ENCODE assay signal across 25 cellular contexts in genomic region chr11:133518702-133519264, GRCh38. TPM values are rescaled to one million over a fixed set of nuclear protein-coding genes. Genes with fewer than 3 reads are reported as not detected.
A peak's percentile ranks its signal among the peaks of the same experiment; 100 is the strongest.
DNase-seq lines count a peak whose midpoint lies in the region; ATAC-seq, FAIRE-seq and TF ChIP-seq lines count a peak whose summit lies in the region.
"Had no signal": no experiment of that assay in that cellular context is flagged by ENCODE, and none has a peak within 500 bp of the region (broad histone marks: within the 10 kb centered on the region; RNA-seq: fewer than 3 reads in every experiment).

No MANE protein-coding gene starts in this region.

- no peaks in the 10 kb centered on the region for H3K27me3 ChIP-seq in H1 (replicated peaks in 1 of 4; ENCODE audit: control insufficient read depth in 3 of 4, extremely low read depth in 1 of 4, insufficient read depth in 3 of 4, low read length in 3 of 4)
- H3K27me3 ChIP-seq in naive thymus-derived CD4-positive, alpha-beta T cell (ENCODE audit: control insufficient read depth in 2 of 2, insufficient read depth in 2 of 2, low read length in 2 of 2) = no peaks in the 10 kb centered on the region
- H3K27me3 ChIP-seq: BLaER1 treated with 17β-estradiol and CSF1 and Interleukin-3, amounts not matched to agents 10 nM and 100 nM had no signal

- no peaks in the 10 kb centered on the region for H3K79me2 ChIP-seq in H1 (ENCODE audit: control insufficient read depth in 1 of 2, insufficient read depth in 2 of 2, low read length in 2 of 2)

- H3K4me3 Mint-ChIP-seq in naive thymus-derived CD4-positive, alpha-beta T cell = no peak overlapping the region
- H3K4me3 Mint-ChIP-seq: CD14-positive monocyte; CD4-positive, alpha-beta T cell; CD8-positive, alpha-beta memory T cell had no signal

- H3K23me2 ChIP-seq in H1 (ENCODE audit: low read depth, low read length) = peaks cover 4% of the 10 kb centered on the region; the same call in 1 of the 2 replicates

- no peak for TF ChIP-seq POLR2A in H1 (IDR thresholded peaks at IDR 0.05; ENCODE audit: control extremely low read depth in 1 of 2, low read depth in 2 of 2, low read length in 2 of 2)

- no peak overlapping the region for H3K23ac ChIP-seq in H1 (ENCODE audit: insufficient read length)

- H2BK5ac ChIP-seq in H1 (ENCODE audit: low read depth, low read length) = no peak overlapping the region; the same call in 1 of the 2 replicates

- CTCF ChIA-PET in H1 (lab: Charles Lee; ENCODE audit: partially characterized antibody) = interaction anchor here (1.1 to 1.4 kb wide), 2 partner anchors 57 to 440 kb away, joined by 3 read pairs; no protein-coding TSS in a partner anchor
- CTCF ChIA-PET in naive thymus-derived CD4-positive, alpha-beta T cell (lab: Charles Lee) = no interaction called here

- H3K4ac ChIP-seq in H1 (replicated peaks; ENCODE audit: insufficient read length, low read depth, low read length) = no peak overlapping the region

- H3K27me3 Mint-ChIP-seq in naive thymus-derived CD4-positive, alpha-beta T cell = no peaks in the 10 kb centered on the region
- H3K27me3 Mint-ChIP-seq: CD4-positive, alpha-beta T cell had no signal

- no peak overlapping the region for H3K4me3 ChIP-seq in H1 (ENCODE audit: extremely low read depth in 1 of 4, insufficient read depth in 2 of 4, low read depth in 3 of 4, low read length in 4 of 4)
- no peak overlapping the region for H3K4me3 ChIP-seq in naive thymus-derived CD4-positive, alpha-beta T cell (ENCODE audit: low read length)
- H3K4me3 ChIP-seq: A549; BLaER1 treated with 17β-estradiol and CSF1 and Interleukin-3, amounts not matched to agents 10 nM and 100 nM had no signal

- no peak for TF ChIP-seq EP300 in H1 (IDR thresholded peaks at IDR 0.05; ENCODE audit: borderline replicate concordance in 1 of 2, low read depth in 2 of 2, low read length in 2 of 2)

- H2AK5ac ChIP-seq in H1 (ENCODE audit: low read depth, low read length) = no peak overlapping the region

- no peak overlapping the region for H2AFZ ChIP-seq in H1 (ENCODE audit: low read length)

- WGBS in H1 (ENCODE audit: extremely low coverage in 1 of 2, insufficient coverage in 1 of 2, insufficient read length in 1 of 2, insufficient replicate concordance in 2 of 2, low coverage in 1 of 2, low lambda C conversion rate in 2 of 2, missing lambda C conversion rate in 1 of 2), 2 experiments = 94% methylated on average over 7 of the region's 7 CpGs; no CpG with 5 or more reads in 1 of the 2 experiments

- H2BK15ac ChIP-seq in H1 (ENCODE audit: low read length) = 0 out of 2 replicates have a peak overlapping the region, but pooled peaks have one; percentile 16

- H3K56ac ChIP-seq in H1 (replicated peaks; ENCODE audit: insufficient read length, low read depth, low read length) = no peak overlapping the region

- H2BK120ac ChIP-seq in H1 (replicated peaks; ENCODE audit: low read depth, low read length) = no peak overlapping the region

- peaks cover 0 to 2% (median 0%) of the 10 kb centered on the region in 7 donors for H3K4me1 Mint-ChIP-seq in naive thymus-derived CD4-positive, alpha-beta T cell
- H3K4me1 Mint-ChIP-seq: CD14-positive monocyte; CD8-positive, alpha-beta memory T cell had no signal

- no peaks in the 10 kb centered on the region for H3K9me3 ChIP-seq in H1 (ENCODE audit: insufficient read depth in 2 of 2, low read depth in 1 of 2, low read length in 1 of 2)
- no peaks in the 10 kb centered on the region for H3K9me3 ChIP-seq in naive thymus-derived CD4-positive, alpha-beta T cell (ENCODE audit: control insufficient read depth in 2 of 3, low read length in 3 of 3)
- H3K9me3 ChIP-seq: A549; BE2C; BLaER1 treated with 17β-estradiol and CSF1 and Interleukin-3, amounts not matched to agents 10 nM and 100 nM had no signal

- peaks cover 2% of the 10 kb centered on the region for H3K79me1 ChIP-seq in H1 (ENCODE audit: low read depth, low read length)

- H3K27ac ChIP-seq in H1 (ENCODE audit: low read depth, low read length) = no peak overlapping the region
- H3K27ac ChIP-seq in naive thymus-derived CD4-positive, alpha-beta T cell (ENCODE audit: low read depth, low read length) = no peak overlapping the region
- H3K27ac ChIP-seq: A549; BLaER1 treated with 17β-estradiol and CSF1 and Interleukin-3, amounts not matched to agents 10 nM and 100 nM had no signal

- DNase-seq in Daoy (ENCODE audit: low read depth) (peak; percentile 48), H1 (ENCODE audit: low read depth in 1 of 2, low spot score in 2 of 2) (no peak), islet precursor cell (peak; percentile 80)
- no peak for DNase-seq in naive thymus-derived CD4-positive, alpha-beta T cell
- DNase-seq: 8988T; ACHN; AML-193; BE2C; CD4-positive, alpha-beta T cell; CD8-positive, alpha-beta memory T cell; DMS 273 treated with DMSO at 0.1 percent for 48 hours; DMS79; GOT3; H7; HCEC 1CT had no signal

- H4K5ac ChIP-seq in H1 (ENCODE audit: insufficient read length, low read depth, low read length) = no peak overlapping the region

- ATAC-seq in naive thymus-derived CD4-positive, alpha-beta T cell = peak; percentile 16
- ATAC-seq in GM18519 (IDR thresholded peaks at IDR 0.05; ENCODE audit: low FRiP score, unreplicated experiment) (no peak), GM21576 (IDR thresholded peaks at IDR 0.05; ENCODE audit: unreplicated experiment) (no peak), HG03025 (IDR thresholded peaks at IDR 0.05; ENCODE audit: low FRiP score, unreplicated experiment) (no peak), HG02678 (IDR thresholded peaks at IDR 0.05; ENCODE audit: unreplicated experiment) (no peak)
- ATAC-seq: A549 had no signal

- H3K36me3 ChIP-seq in H1 (ENCODE audit: control insufficient read depth in 2 of 4, insufficient read depth in 4 of 4, low read length in 3 of 4) = no peaks in the 10 kb centered on the region; a peak in 1 of 8 replicates
- no peaks in the 10 kb centered on the region for H3K36me3 ChIP-seq in naive thymus-derived CD4-positive, alpha-beta T cell (ENCODE audit: control insufficient read depth in 2 of 3, insufficient read depth in 3 of 3, low read length in 3 of 3)
- H3K36me3 ChIP-seq: BE2C; BLaER1 treated with 17β-estradiol and CSF1 and Interleukin-3, amounts not matched to agents 10 nM and 100 nM had no signal

- peak overlapping the region; percentile 36; the same call in 1 of the 2 replicates for H3K18ac ChIP-seq in H1 (ENCODE audit: extremely low read depth, low read length)

- TF ChIP-seq RAD21 in H1 (IDR thresholded peaks at IDR 0.05 in 1 of 2, conservative IDR thresholded peaks at IDR 0.05 in 1 of 2; ENCODE audit: low read depth in 2 of 2, low read length in 2 of 2) = no peak

- H3K36me3 Mint-ChIP-seq in naive thymus-derived CD4-positive, alpha-beta T cell = no peaks in the 10 kb centered on the region
- H3K36me3 Mint-ChIP-seq: CD14-positive monocyte; CD8-positive, alpha-beta memory T cell had no signal

- POLR2A ChIA-PET in H1 (lab: Charles Lee; ENCODE audit: partially characterized antibody) = interaction anchor here (1.1 kb wide), 1 partner anchor 12 kb away, joined by 3 read pairs; no protein-coding TSS in a partner anchor
- POLR2A ChIA-PET in naive thymus-derived CD4-positive, alpha-beta T cell (lab: Charles Lee) = no interaction called here

- no peak overlapping the region for H3K9ac ChIP-seq in H1 (replicated peaks in 1 of 4; ENCODE audit: extremely low read depth in 1 of 4, low read depth in 3 of 4, low read length in 3 of 4)
- H3K9ac ChIP-seq: BLaER1 treated with 17β-estradiol and CSF1 and Interleukin-3, amounts not matched to agents 10 nM and 100 nM had no signal

- H3K27ac Mint-ChIP-seq in naive thymus-derived CD4-positive, alpha-beta T cell = no peak overlapping the region
- H3K27ac Mint-ChIP-seq: CD14-positive monocyte; CD4-positive, alpha-beta T cell had no signal

- FAIRE-seq in H1 (lab: Jason Lieb, UNC) = no peak
- FAIRE-seq: A549, D721Med, G401.6, GM12892 had no signal

- no peak overlapping the region for H4K8ac ChIP-seq in H1 (ENCODE audit: extremely low read depth, insufficient read depth, low read length)

- peaks cover 2 to 6% (median 4%) of the 10 kb centered on the region in 4 experiments; a peak in 4 of 7 replicates for H3K4me1 ChIP-seq in H1 (replicated peaks in 1 of 4; ENCODE audit: control insufficient read depth in 3 of 4, insufficient read depth in 4 of 4, low read length in 3 of 4)
- no peaks in the 10 kb centered on the region for H3K4me1 ChIP-seq in naive thymus-derived CD4-positive, alpha-beta T cell (ENCODE audit: control insufficient read depth in 2 of 2, insufficient read depth in 2 of 2, low read length in 2 of 2)
- H3K4me1 ChIP-seq: A549, BE2C had no signal

- no peak overlapping the region; the same call in 1 of the 2 replicates for H2BK12ac ChIP-seq in H1 (ENCODE audit: low read depth, low read length)

- intact Hi-C loops in naive thymus-derived CD4-positive, alpha-beta T cell (cut with micrococcal nuclease) = no loop called here

- no peak overlapping the region for H2BK20ac ChIP-seq in H1 (ENCODE audit: low read length)

- peaks cover 0 to 1% of the 10 kb centered on the region in 2 experiments for H4K20me1 ChIP-seq in H1 (replicated peaks in 1 of 2; ENCODE audit: control insufficient read depth in 1 of 2, insufficient read depth in 2 of 2, low read length in 2 of 2)
- H4K20me1 ChIP-seq: BLaER1 treated with 17β-estradiol and CSF1 and Interleukin-3, amounts not matched to agents 10 nM and 100 nM had no signal

- H3K4me2 ChIP-seq in H1 (ENCODE audit: insufficient read depth in 1 of 2, low read depth in 2 of 2, low read length in 2 of 2) = no peak overlapping the region
- H3K4me2 ChIP-seq: A549; BLaER1 treated with 17β-estradiol and CSF1 and Interleukin-3, amounts not matched to agents 10 nM and 100 nM had no signal

- H3K9me3 Mint-ChIP-seq in naive thymus-derived CD4-positive, alpha-beta T cell = peaks cover 0 to 7% (median 0%) of the 10 kb centered on the region in 11 donors
- H3K9me3 Mint-ChIP-seq: CD4-positive, alpha-beta T cell had no signal

- TF ChIP-seq CTCF in H1 (IDR thresholded peaks at IDR 0.05; ENCODE audit: control extremely low read depth in 1 of 3, insufficient read depth in 1 of 3, low read depth in 1 of 3, low read length in 3 of 3) = no peak

- H3K14ac ChIP-seq in H1 (ENCODE audit: insufficient read length) = no peak overlapping the region

- H4K91ac ChIP-seq in H1 (replicated peaks; ENCODE audit: insufficient read length, low read length) = no peak overlapping the region

TF ChIP-seq in H1, 55 proteins besides CTCF, POLR2A, EP300 and RAD21 (continues in another document):
- TF ChIP-seq ASH2L (IDR thresholded peaks at IDR 0.05; ENCODE audit: low read length) = no peak

RNA-seq across cellular contexts. Expression of gene OPCML, which starts 13.5 kb away (rescaled TPM):
- total RNA-seq in Daoy (2014; rRNA removed; shearing (Covaris generic)) = not detected in 2 replicates
- 2.1 and 2.3 TPM in 2 replicates for total RNA-seq in H1 (2021; fragmentation: NEBNext Ultra II Directional; extraction: Animal tissue kit (Norgen Biotek cat#: 25700))
- 3.1 and 7.3 TPM in 2 replicates for polyA plus RNA-seq in H1 (2011; rRNA removed)
- 1.9 TPM for polyA plus RNA-seq in H1 (2011; cell fraction: cytosol; rRNA removed)
- 5.7 TPM for polyA plus RNA-seq in H1 (2011; cell fraction: nucleus; rRNA removed)
- 0.60 to 1.3 TPM (median 0.80 TPM) in 4 replicates for polyA plus RNA-seq in H1 (2012, experiment 1 of 2)
- polyA plus RNA-seq in H1 (2012, experiment 2 of 2) = 0.28 TPM
- polyA plus RNA-seq in H1 (2013, experiment 1 of 2) = 1.1 TPM
- 1.1 TPM for polyA plus RNA-seq in H1 (2013, experiment 2 of 2)
- 7.1 and 13.5 TPM in 2 replicates for polyA minus RNA-seq in H1 (2011; rRNA and poly(A)+ RNA removed)
- 5.0 TPM for polyA minus RNA-seq in H1 (2011; cell fraction: cytosol; rRNA and poly(A)+ RNA removed)
- 15.1 TPM for polyA minus RNA-seq in H1 (2011; cell fraction: nucleus; rRNA and poly(A)+ RNA removed)
- not detected for total RNA-seq in naive thymus-derived CD4-positive, alpha-beta T cell
- not detected for polyA plus RNA-seq in naive thymus-derived CD4-positive, alpha-beta T cell
- total RNA-seq: CD4-positive, alpha-beta T cell; CD8-positive, alpha-beta memory T cell had no signal
- polyA plus RNA-seq: A549; CD14-positive monocyte; CD8-positive, alpha-beta memory T cell had no signal

Comparison
In these comparisons a context has a peak if more than half of its experiments do, and no peak if none do; other contexts are left out.
1. DNase-seq: peak in Daoy (single experiment) and islet precursor cell (single experiment); none in H1 (0 of 2) and naive thymus-derived CD4-positive, alpha-beta T cell (0 of 9).